1 cellular context compared by ENCODE assay signal in the genomic region with DNA sequence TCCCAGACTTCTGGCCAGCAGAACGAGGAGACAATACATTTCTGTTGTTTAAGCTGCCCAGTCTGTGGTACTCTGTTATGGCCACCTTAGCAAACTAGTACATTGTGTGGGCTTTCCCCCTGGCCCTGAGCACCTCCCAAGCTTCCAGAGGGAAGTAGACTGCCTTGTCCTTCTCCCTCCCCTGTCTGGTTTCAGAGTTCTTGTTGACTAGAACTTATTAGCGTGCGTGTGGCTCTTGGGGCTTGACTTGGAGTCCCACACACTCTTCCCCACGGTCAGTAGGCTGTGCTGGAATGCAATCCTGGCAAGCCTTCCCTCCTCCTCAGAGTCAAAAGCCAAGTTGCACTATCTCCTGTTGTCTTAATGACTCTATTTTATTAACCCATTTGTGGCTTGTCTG.
TF ChIP-seq lines count a peak whose summit lies in the region.

No MANE protein-coding gene starts in this region.

TF ChIP-seq in IMR-90, 13 proteins besides CTCF, POLR2A, EP300 and RAD21 (continued from another document):
- TF ChIP-seq, protein P1, sequence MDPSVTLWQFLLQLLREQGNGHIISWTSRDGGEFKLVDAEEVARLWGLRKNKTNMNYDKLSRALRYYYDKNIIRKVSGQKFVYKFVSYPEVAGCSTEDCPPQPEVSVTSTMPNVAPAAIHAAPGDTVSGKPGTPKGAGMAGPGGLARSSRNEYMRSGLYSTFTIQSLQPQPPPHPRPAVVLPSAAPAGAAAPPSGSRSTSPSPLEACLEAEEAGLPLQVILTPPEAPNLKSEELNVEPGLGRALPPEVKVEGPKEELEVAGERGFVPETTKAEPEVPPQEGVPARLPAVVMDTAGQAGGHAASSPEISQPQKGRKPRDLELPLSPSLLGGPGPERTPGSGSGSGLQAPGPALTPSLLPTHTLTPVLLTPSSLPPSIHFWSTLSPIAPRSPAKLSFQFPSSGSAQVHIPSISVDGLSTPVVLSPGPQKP (IDR thresholded peaks at IDR 0.05; ENCODE audit: borderline replicate concordance, low read depth, low read length) = no peak
- TF ChIP-seq MXI1 (IDR thresholded peaks at IDR 0.05; ENCODE audit: borderline replicate concordance, low read depth, low read length) (no peak), RCOR1 (IDR thresholded peaks at IDR 0.05; ENCODE audit: insufficient replicate concordance, low read length) (no peak), NFE2L2 (IDR thresholded peaks at IDR 0.05; ENCODE audit: low read depth, low read length) (no peak), BHLHE40 (IDR thresholded peaks at IDR 0.05; ENCODE audit: low read depth, low read length) (no peak), MAZ (IDR thresholded peaks at IDR 0.05; ENCODE audit: borderline replicate concordance, low read depth, low read length) (no peak), SMC3 (IDR thresholded peaks at IDR 0.05; ENCODE audit: low read depth, low read length) (no peak), CHD1 (IDR thresholded peaks at IDR 0.05; ENCODE audit: low read depth, low read length) (no peak), MAFK (IDR thresholded peaks at IDR 0.05; ENCODE audit: low read depth, low read length) (no peak), CEBPB (IDR thresholded peaks at IDR 0.05; ENCODE audit: low read depth, low read length) (no peak), RFX5 (IDR thresholded peaks at IDR 0.05; ENCODE audit: low read depth, low read length) (no peak)
- TF ChIP-seq, protein P2, sequence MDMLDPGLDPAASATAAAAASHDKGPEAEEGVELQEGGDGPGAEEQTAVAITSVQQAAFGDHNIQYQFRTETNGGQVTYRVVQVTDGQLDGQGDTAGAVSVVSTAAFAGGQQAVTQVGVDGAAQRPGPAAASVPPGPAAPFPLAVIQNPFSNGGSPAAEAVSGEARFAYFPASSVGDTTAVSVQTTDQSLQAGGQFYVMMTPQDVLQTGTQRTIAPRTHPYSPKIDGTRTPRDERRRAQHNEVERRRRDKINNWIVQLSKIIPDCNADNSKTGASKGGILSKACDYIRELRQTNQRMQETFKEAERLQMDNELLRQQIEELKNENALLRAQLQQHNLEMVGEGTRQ (IDR thresholded peaks at IDR 0.05; ENCODE audit: low read depth, low read length) = no peak
